ENCODE assay signal across 7 cellular contexts in genomic region chr10:2978111-2978510, GRCh38.
DNase-seq lines count a peak whose midpoint lies in the region; ATAC-seq, FAIRE-seq and TF ChIP-seq lines count a peak whose summit lies in the region.

No MANE protein-coding gene starts in this region.

- H3K4me1 Mint-ChIP-seq in GM23338, result peaks cover 12% of the 10 kb centered on the region; the same call in 2 of the 3 replicates

- H3K27me3 ChIP-seq in GM23338 (ENCODE audit: insufficient read depth), result no peaks in the 10 kb centered on the region

- peaks cover 7% of the 10 kb centered on the region for H3K27me3 Mint-ChIP-seq in GM23338 (ENCODE audit: insufficient read depth, low read depth, poor library complexity)

- peak; percentile 79 to 80 for TF ChIP-seq CTCF in GM23338 (conservative IDR thresholded peaks at IDR 0.05; ENCODE audit: low read depth in 2 of 2)

- H3K36me3 Mint-ChIP-seq in GM23338 (ENCODE audit: low read depth), result no peaks in the 10 kb centered on the region

- no peaks in the 10 kb centered on the region for H3K36me3 ChIP-seq in GM23338 (ENCODE audit: insufficient read depth)

- no peak overlapping the region for H3K27ac Mint-ChIP-seq in GM23338

- H2AFZ ChIP-seq in GM23338, result no peak overlapping the region

- H3K4me1 ChIP-seq in GM23338 (ENCODE audit: insufficient read depth), result 0 out of 2 replicates have a peak, but pooled peaks cover 5% of the 10 kb centered on the region

- H3K4me3 Mint-ChIP-seq in GM23338, result no peak overlapping the region

- peak; percentile 77 for ATAC-seq in GM23338
- ATAC-seq in left lobe of liver, result peak; percentile 62

- peak; percentile 77 for DNase-seq in GM23338 (ENCODE audit: low spot score)
- DNase-seq in NCI-H2029 (lab: John Stamatoyannopoulos, UW), result peak; percentile 71
- DNase-seq in astrocyte of the hippocampus (ENCODE audit: low read depth, low spot score), result peak; percentile 77
- DNase-seq in left lobe of liver (ENCODE audit: low spot score), result no peak
- DNase-seq in activated naive CD4-positive, alpha-beta T cell treated with anti-CD3 and anti-CD28 coated beads, Interleukin-2, amount 50 U/mL, for 16 hours, result no peak
- no peak for DNase-seq in activated CD4-positive, alpha-beta T cell treated with anti-CD3 and anti-CD28 coated beads for 1 hour

- H3K79me2 ChIP-seq in GM23338 (replicated peaks; ENCODE audit: insufficient read depth), result no peaks in the 10 kb centered on the region

- H3K27ac ChIP-seq in GM23338 (ENCODE audit: low read depth), result no peak overlapping the region

- no peak overlapping the region for H3K4me3 ChIP-seq in GM23338

- no peaks in the 10 kb centered on the region for H3F3A ChIP-seq in GM23338 (replicated peaks; ENCODE audit: low read depth)

- H3K9me2 ChIP-seq in GM23338 (ENCODE audit: insufficient read depth), result no peaks in the 10 kb centered on the region

- no peaks in the 10 kb centered on the region for H3K9me3 Mint-ChIP-seq in GM23338

- FAIRE-seq in G401.6 (lab: Jason Lieb, UNC), result peak; percentile 97

- H4K20me1 ChIP-seq in GM23338 (replicated peaks; ENCODE audit: insufficient read depth), result no peaks in the 10 kb centered on the region

- no peak overlapping the region for H3K4me2 ChIP-seq in GM23338

TF ChIP-seq in GM23338, 12 proteins besides CTCF, POLR2A, EP300 and RAD21:
- no peak for TF ChIP-seq EZH2 (IDR thresholded peaks at IDR 0.05; ENCODE audit: low read depth, unreplicated experiment)
- TF ChIP-seq STAT1 (IDR thresholded peaks at IDR 0.05; ENCODE audit: unreplicated experiment), result no peak
- TF ChIP-seq ZNF462 (CRISPR knock-in tag; IDR thresholded peaks at IDR 0.05), result no peak
- TF ChIP-seq NANOG (IDR thresholded peaks at IDR 0.05; ENCODE audit: borderline replicate concordance), result no peak
- no peak for TF ChIP-seq CREB1 (CRISPR knock-in tag; IDR thresholded peaks at IDR 0.05; ENCODE audit: low read depth)

Comparison
In these comparisons a context has a peak if more than half of its experiments do, and no peak if none do; other contexts are left out.
1. DNase-seq: peak in GM23338 (single experiment), NCI-H2029 (single experiment) and astrocyte of the hippocampus (single experiment); none in left lobe of liver (single experiment), activated naive CD4-positive, alpha-beta T cell treated with anti-CD3 and anti-CD28 coated beads, Interleukin-2, amount 50 U/mL, for 16 hours (single experiment) and activated CD4-positive, alpha-beta T cell treated with anti-CD3 and anti-CD28 coated beads for 1 hour (single experiment).